17 cellular contexts compared by ENCODE assay signal in the genomic region with DNA sequence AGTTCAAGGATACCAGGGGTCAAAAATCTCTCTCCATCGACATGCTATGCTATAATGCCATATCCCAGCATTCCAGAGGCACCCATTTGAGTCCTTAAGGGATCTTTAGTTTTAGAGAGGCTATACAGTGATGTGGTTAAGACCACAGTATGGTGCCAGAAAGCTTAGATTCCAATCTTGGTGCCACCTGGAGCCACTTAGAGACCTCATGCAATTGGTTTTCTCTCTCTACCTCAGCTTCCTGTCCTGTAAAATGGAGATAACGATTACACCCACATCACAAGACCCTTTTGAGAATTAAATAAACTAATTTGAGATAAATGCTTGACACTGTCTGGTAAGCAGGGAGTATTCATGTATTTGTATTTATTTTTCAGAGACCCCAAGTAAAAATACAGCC.
"Had no signal": no experiment of that assay in that cellular context is flagged by ENCODE, and none has a peak within 500 bp of the region (broad histone marks: within the 10 kb centered on the region; RNA-seq: fewer than 3 reads in every experiment).

No MANE protein-coding gene starts in this region.

- H3K4me3 ChIP-seq: body of pancreas, colonic mucosa, esophagus muscularis mucosa, left ventricle myocardium inferior, prostate gland, skin epidermis, suprapubic skin had no signal

- H3K9me3 ChIP-seq: body of pancreas, colonic mucosa, esophagus muscularis mucosa, left ventricle myocardium inferior, prostate gland, suprapubic skin had no signal

- H3K36me3 ChIP-seq: colonic mucosa, left ventricle myocardium inferior, prostate gland, suprapubic skin had no signal

- H3K27ac ChIP-seq: body of pancreas, colonic mucosa, esophagus muscularis mucosa, left ventricle myocardium inferior, prostate gland, suprapubic skin had no signal

- ATAC-seq: body of pancreas; naive thymus-derived CD8-positive, alpha-beta T cell; right cardiac atrium; T-helper 17 cell had no signal

- H3K27me3 ChIP-seq: body of pancreas, colonic mucosa, esophagus muscularis mucosa, suprapubic skin had no signal

- H3K4me1 ChIP-seq: body of pancreas, prostate gland had no signal

- DNase-seq: activated CD4-positive, alpha-beta T cell treated with anti-CD3 and anti-CD28 coated beads, Interleukin-2, amount 50 U/mL, for 1 hour; activated naive CD8-positive, alpha-beta T cell treated with anti-CD3 and anti-CD28 coated beads for 36 hours; amygdala; body of pancreas; caudate nucleus; colonic mucosa; hypothalamus; left ventricle myocardium inferior; naive thymus-derived CD8-positive, alpha-beta T cell; occipital lobe; right cardiac atrium; T-helper 17 cell; trophoblast cell had no signal
